Comparison of ENCODE assay signal across 8 cellular contexts in genomic region chr6:37021356-37022129, GRCh38. TPM values are rescaled to one million over a fixed set of nuclear protein-coding genes. Genes with fewer than 3 reads are reported as not detected.
DNase-seq lines count a peak whose midpoint lies in the region; ATAC-seq and TF ChIP-seq lines count a peak whose summit lies in the region.

No MANE protein-coding gene starts in this region.

- no peak overlapping the region for H3K27ac ChIP-seq in naive thymus-derived CD4-positive, alpha-beta T cell (ENCODE audit: low read depth, low read length)
- no peak overlapping the region for H3K27ac ChIP-seq in ovary

- H3K4me3 ChIP-seq in naive thymus-derived CD4-positive, alpha-beta T cell (ENCODE audit: low read length), result no peak overlapping the region
- H3K4me3 ChIP-seq in ovary, result no peak overlapping the region

- no peaks in the 10 kb centered on the region for H3K36me3 ChIP-seq in naive thymus-derived CD4-positive, alpha-beta T cell (ENCODE audit: control insufficient read depth in 2 of 3, insufficient read depth in 3 of 3, low read length in 3 of 3)
- H3K36me3 ChIP-seq in ovary, result no peaks in the 10 kb centered on the region

- no peak for TF ChIP-seq CTCF in ovary (IDR thresholded peaks at IDR 0.05)

- no peaks in the 10 kb centered on the region for H3K27me3 Mint-ChIP-seq in naive thymus-derived CD4-positive, alpha-beta T cell

- WGBS in ovary, 3 donors, result 57 to 66% (median 63%) methylated on average over 14 of the region's 14 CpGs

- H3K4me3 Mint-ChIP-seq in naive thymus-derived CD4-positive, alpha-beta T cell, result peak overlapping the region in 6 of 10 donors; percentile 3 to 60 (median 11)

- ATAC-seq in activated naive CD4-positive, alpha-beta T cell treated with anti-CD3 and anti-CD28 coated beads, Interleukin-2, amount 50 U/mL, for 72 hours, result peak; percentile 32
- peak; percentile 55 for ATAC-seq in naive thymus-derived CD4-positive, alpha-beta T cell
- no peak for ATAC-seq in GM18867 (IDR thresholded peaks at IDR 0.05; ENCODE audit: unreplicated experiment)

- H3K27ac Mint-ChIP-seq in activated naive CD4-positive, alpha-beta T cell treated with anti-CD3 and anti-CD28 coated beads, Interleukin-2, amount 50 U/mL, for 72 hours, result peak overlapping the region; percentile 4 to 81
- H3K27ac Mint-ChIP-seq in naive thymus-derived CD4-positive, alpha-beta T cell, result peak overlapping the region; percentile 1 to 90 (median 61)

- no peaks in the 10 kb centered on the region for H3K36me3 Mint-ChIP-seq in activated naive CD4-positive, alpha-beta T cell treated with anti-CD3 and anti-CD28 coated beads, Interleukin-2, amount 50 U/mL, for 72 hours
- H3K36me3 Mint-ChIP-seq in naive thymus-derived CD4-positive, alpha-beta T cell, result peaks cover 0 to 4% (median 0%) of the 10 kb centered on the region in 5 donors

- H3K27me3 ChIP-seq in naive thymus-derived CD4-positive, alpha-beta T cell (ENCODE audit: control insufficient read depth in 2 of 2, insufficient read depth in 2 of 2, low read length in 2 of 2), result no peaks in the 10 kb centered on the region
- H3K27me3 ChIP-seq in ovary, result no peaks in the 10 kb centered on the region

- H3K9me3 ChIP-seq in naive thymus-derived CD4-positive, alpha-beta T cell (ENCODE audit: control insufficient read depth in 2 of 3, low read length in 3 of 3), result no peaks in the 10 kb centered on the region
- no peaks in the 10 kb centered on the region for H3K9me3 ChIP-seq in ovary

- POLR2A ChIA-PET in naive thymus-derived CD4-positive, alpha-beta T cell (lab: Charles Lee), result interaction anchor here (0.6 to 14.9 kb wide), 7 partner anchors 19 to 188 kb away, joined by 3 to 276 read pairs (median 6); partner anchors contain the start of genes C6orf89 and PIM1

- no peak for TF ChIP-seq POLR2A in ovary (IDR thresholded peaks at IDR 0.05)

- H3K4me1 ChIP-seq in naive thymus-derived CD4-positive, alpha-beta T cell (ENCODE audit: control insufficient read depth in 2 of 2, insufficient read depth in 2 of 2, low read length in 2 of 2), result peaks cover 28 to 32% of the 10 kb centered on the region in 2 donors
- no peaks in the 10 kb centered on the region for H3K4me1 ChIP-seq in ovary (ENCODE audit: insufficient read depth)

- H3K9me3 Mint-ChIP-seq in activated naive CD4-positive, alpha-beta T cell treated with anti-CD3 and anti-CD28 coated beads, Interleukin-2, amount 50 U/mL, for 72 hours, result no peaks in the 10 kb centered on the region
- H3K9me3 Mint-ChIP-seq in naive thymus-derived CD4-positive, alpha-beta T cell, result peaks cover 0 to 1% (median 0%) of the 10 kb centered on the region in 11 donors

- DNase-seq in NCI-H446 (lab: John Stamatoyannopoulos, UW), result peak; percentile 18 to 19
- no peak for DNase-seq in NCI-H446 treated with DMSO at 0.1 percent for 48 hours (lab: John Stamatoyannopoulos, UW)
- peak; percentile 52 for DNase-seq in SKM-1 treated with dmso at 0.1 percent for 144 hours (lab: John Stamatoyannopoulos, UW; ENCODE audit: unreplicated experiment)
- peak; percentile 67 to 69 for DNase-seq in activated naive CD4-positive, alpha-beta T cell treated with anti-CD3 and anti-CD28 coated beads, Interleukin-2, amount 50 U/mL, for 72 hours (ENCODE audit: low spot score in 2 of 2)
- DNase-seq in naive thymus-derived CD4-positive, alpha-beta T cell, result peak; percentile 33 to 87 (median 75)
- no peak for DNase-seq in amniotic stem cell (lab: John Stamatoyannopoulos, UW)
- no peak for DNase-seq in ovary

- peaks cover 39 to 81% (median 47%) of the 10 kb centered on the region in 7 donors for H3K4me1 Mint-ChIP-seq in naive thymus-derived CD4-positive, alpha-beta T cell

- intact Hi-C loops in naive thymus-derived CD4-positive, alpha-beta T cell (cut with micrococcal nuclease), result loop anchor here (1.0 kb wide), 2 partner anchors 30 to 151 kb away; no protein-coding TSS in a partner anchor
- intact Hi-C loops in ovary (cut with DNase I), result no loop called here

- CTCF ChIA-PET in naive thymus-derived CD4-positive, alpha-beta T cell (lab: Charles Lee), result interaction anchor here (0.5 to 16.2 kb wide), 22 partner anchors 9 to 670 kb away, joined by 3 to 639 read pairs (median 5); partner anchors contain the start of genes C6orf89 and PIM1

- no peak for TF ChIP-seq EP300 in ovary (IDR thresholded peaks at IDR 0.05)

RNA-seq across cellular contexts. Expression of gene FGD2, which starts 16.1 kb away (rescaled TPM):
- 1 to 10 TPM; 1.3 to 2.4 TPM for total RNA-seq in activated naive CD4-positive, alpha-beta T cell treated with anti-CD3 and anti-CD28 coated beads, Interleukin-2, amount 50 U/mL, for 72 hours
- 10 to 100 TPM in 1 of 5 experiments, 1 to 10 TPM in 4; 1.4 to 71.9 (median 3.5) TPM for total RNA-seq in naive thymus-derived CD4-positive, alpha-beta T cell
- polyA plus RNA-seq in naive thymus-derived CD4-positive, alpha-beta T cell, result under 1 TPM; 0.25 to 0.38 TPM
- 10 to 100 TPM in 3 of 7 donors, 1 to 10 TPM in 4; 3.4 to 13.6 (median 5.2) TPM for total RNA-seq in ovary
- polyA plus RNA-seq in ovary, result 1 to 10 TPM; 2.3 to 4.0 TPM

RNA-seq across cellular contexts. Expression of gene MTCH1, which starts 35.5 kb away (rescaled TPM):
- total RNA-seq in activated naive CD4-positive, alpha-beta T cell treated with anti-CD3 and anti-CD28 coated beads, Interleukin-2, amount 50 U/mL, for 72 hours, result 100 to 1,000 TPM; 129 to 139 TPM
- 100 to 1,000 TPM; 123 to 198 (median 130) TPM for total RNA-seq in naive thymus-derived CD4-positive, alpha-beta T cell
- 10 to 100 TPM; 75.2 to 85.7 TPM for polyA plus RNA-seq in naive thymus-derived CD4-positive, alpha-beta T cell
- 100 to 1,000 TPM; 127 to 223 (median 186) TPM for total RNA-seq in ovary
- 100 to 1,000 TPM; 114 to 164 TPM for polyA plus RNA-seq in ovary

Comparison
In these comparisons a context has a peak if more than half of its experiments do, and no peak if none do; other contexts are left out.
1. DNase-seq: peak in NCI-H446 (2 of 2), SKM-1 treated with dmso at 0.1 percent for 144 hours (single experiment), activated naive CD4-positive, alpha-beta T cell treated with anti-CD3 and anti-CD28 coated beads, Interleukin-2, amount 50 U/mL, for 72 hours (2 of 2) and naive thymus-derived CD4-positive, alpha-beta T cell (9 of 9); none in NCI-H446 treated with DMSO at 0.1 percent for 48 hours (single experiment), amniotic stem cell (single experiment) and ovary (0 of 5).
2. intact Hi-C loops: an anchor here in naive thymus-derived CD4-positive, alpha-beta T cell (1.0 kb wide); none called in ovary.